Comparison of ENCODE assay signal across 8 cellular contexts in the genomic region with DNA sequence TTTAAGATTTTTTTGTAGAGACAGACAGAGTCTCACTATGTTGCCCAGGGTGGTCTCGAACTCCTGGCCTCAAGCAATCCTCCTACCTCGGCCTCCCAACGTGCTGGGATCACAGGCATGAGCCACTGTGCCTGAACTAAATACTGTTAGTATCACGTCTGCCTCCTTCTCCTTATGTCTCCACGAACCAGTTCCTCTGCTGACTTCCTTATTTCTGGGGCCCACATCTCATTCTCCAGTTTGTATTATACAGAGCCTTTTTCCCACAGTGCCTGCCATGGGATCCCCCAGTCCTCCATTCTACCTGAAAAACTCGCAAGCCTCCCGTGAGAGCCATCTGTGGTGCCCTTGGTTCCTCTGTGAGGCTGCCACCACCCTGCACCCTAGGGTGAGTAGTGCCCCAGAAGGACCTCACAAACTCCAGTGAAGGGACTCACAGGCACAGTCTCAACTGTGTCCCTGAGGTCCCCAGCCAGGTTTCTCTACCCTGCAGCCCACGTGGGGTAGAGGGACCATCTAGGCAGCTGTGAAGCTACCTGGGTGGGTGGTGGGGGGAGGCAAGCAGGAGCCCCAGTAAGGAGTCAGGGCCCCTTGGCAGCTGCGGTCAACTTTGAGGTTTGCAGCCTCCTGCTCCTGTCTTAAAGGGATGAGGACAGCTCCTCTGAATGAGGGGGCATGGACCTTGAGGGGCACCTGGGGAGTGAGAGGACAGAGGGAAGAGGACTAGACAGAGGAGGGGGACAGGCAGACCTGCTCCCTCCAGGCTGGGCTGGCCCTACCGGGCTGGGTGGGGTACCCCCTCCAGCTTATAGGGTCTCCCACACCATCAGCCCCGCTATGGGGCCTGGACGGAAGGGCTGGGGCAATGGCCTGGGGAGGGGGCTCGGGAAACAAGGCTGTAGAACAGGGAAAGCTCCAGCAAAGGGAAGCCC. TPM values are rescaled to one million over a fixed set of nuclear protein-coding genes. Genes with fewer than 3 reads are reported as not detected.
DNase-seq lines count a peak whose midpoint lies in the region; ATAC-seq and TF ChIP-seq lines count a peak whose summit lies in the region.

No MANE protein-coding gene starts in this region.

- WGBS in HUES64, result 59% methylated on average over 13 of the region's 13 CpGs

- no peak overlapping the region for H3K27ac ChIP-seq in HUES64 (ENCODE audit: low read depth, low read length)

- no peaks in the 10 kb centered on the region for H3K9me3 Mint-ChIP-seq in Caco-2 (ENCODE audit: unreplicated experiment)
- no peaks in the 10 kb centered on the region for H3K9me3 Mint-ChIP-seq in activated naive CD8-positive, alpha-beta T cell treated with anti-CD3 and anti-CD28 coated beads, Interleukin-2, amount 10 ng/mL, durations not matched to agents 7 days and 5 days
- no peaks in the 10 kb centered on the region for H3K9me3 Mint-ChIP-seq in immature natural killer cell
- H3K9me3 Mint-ChIP-seq in stimulated activated naive CD8-positive, alpha-beta T cell treated with anti-CD3 and anti-CD28 coated beads, Interleukin-15, Interleukin-2, amounts not matched to agents 100 ng/mL and 50 ng/mL, for 24 hours, result no peaks in the 10 kb centered on the region

- H3K9ac ChIP-seq in HUES64 (ENCODE audit: low read depth, low read length), result peak overlapping the region; percentile 66; the same call in 1 of the 2 replicates

- no peaks in the 10 kb centered on the region for H3K27me3 Mint-ChIP-seq in Caco-2 (ENCODE audit: insufficient read depth, unreplicated experiment)
- no peaks in the 10 kb centered on the region for H3K27me3 Mint-ChIP-seq in activated naive CD8-positive, alpha-beta T cell treated with anti-CD3 and anti-CD28 coated beads, Interleukin-2, amount 10 ng/mL, durations not matched to agents 7 days and 5 days
- H3K27me3 Mint-ChIP-seq in immature natural killer cell (ENCODE audit: low read depth in 3 of 3), result peaks cover 0 to 3% (median 0%) of the 10 kb centered on the region in 3 donors
- no peaks in the 10 kb centered on the region for H3K27me3 Mint-ChIP-seq in stimulated activated naive CD8-positive, alpha-beta T cell treated with anti-CD3 and anti-CD28 coated beads, Interleukin-15, Interleukin-2, amounts not matched to agents 100 ng/mL and 50 ng/mL, for 24 hours

- CTCF ChIA-PET in Caco-2 (lab: Charles Lee), result no interaction called here

- no peak for TF ChIP-seq CTCF in Caco-2 (IDR thresholded peaks at IDR 0.05; ENCODE audit: insufficient read depth in 1 of 2, low read depth in 1 of 2, low read length in 1 of 2, severe bottlenecking in 1 of 2, unreplicated experiment in 1 of 2)

- POLR2A ChIA-PET in Caco-2 (lab: Charles Lee), result interaction anchor here (0.5 kb wide), 1 partner anchor 72 kb away, joined by 3 read pairs; no protein-coding TSS in a partner anchor
- POLR2A ChIA-PET in activated naive CD8-positive, alpha-beta T cell treated with anti-CD3 and anti-CD28 coated beads, Interleukin-2, amount 10 ng/mL, durations not matched to agents 7 days and 5 days (lab: Charles Lee), result interaction anchor here (0.9 to 2.3 kb wide), 7 partner anchors 10 to 384 kb away, joined by 3 to 10 read pairs (median 6); no protein-coding TSS in a partner anchor

- DNase-seq in Caco-2 (no peak), immature natural killer cell (peak; percentile 8 to 18 (median 10)), RKO (ENCODE audit: low spot score) (no peak), H4 (ENCODE audit: low spot score) (no peak), NCI-H2196 treated with DMSO at 0.1 percent for 48 hours (lab: John Stamatoyannopoulos, UW; ENCODE audit: unreplicated experiment) (no peak)
- DNase-seq in activated naive CD8-positive, alpha-beta T cell treated with anti-CD3 and anti-CD28 coated beads, Interleukin-2, amount 10 ng/mL, durations not matched to agents 7 days and 5 days, result peak; percentile 44

- H3K36me3 ChIP-seq in Caco-2 (ENCODE audit: control insufficient read depth, insufficient read depth, low read length) (no peaks in the 10 kb centered on the region), HUES64 (ENCODE audit: insufficient read depth, low read length) (no peaks in the 10 kb centered on the region)

- H3K4me1 ChIP-seq in Caco-2 (0 out of 2 replicates have a peak, but pooled peaks cover 3% of the 10 kb centered on the region), HUES64 (ENCODE audit: insufficient read depth, low read length) (no peaks in the 10 kb centered on the region)

- H3K4me3 ChIP-seq in Caco-2 (ENCODE audit: low read depth, low read length) (peak overlapping the region; percentile 63), HUES64 (ENCODE audit: low read length) (peak overlapping the region; percentile 76)

- H3K4me3 Mint-ChIP-seq in Caco-2 (ENCODE audit: unreplicated experiment), result peak overlapping the region; percentile 78
- H3K4me3 Mint-ChIP-seq in activated naive CD8-positive, alpha-beta T cell treated with anti-CD3 and anti-CD28 coated beads, Interleukin-2, amount 10 ng/mL, durations not matched to agents 7 days and 5 days, result peak overlapping the region; percentile 78
- peak overlapping the region; percentile 80 to 89 (median 84) for H3K4me3 Mint-ChIP-seq in immature natural killer cell
- peak overlapping the region; percentile 85 for H3K4me3 Mint-ChIP-seq in stimulated activated naive CD8-positive, alpha-beta T cell treated with anti-CD3 and anti-CD28 coated beads, Interleukin-15, Interleukin-2, amounts not matched to agents 100 ng/mL and 50 ng/mL, for 24 hours

- H3K27me3 ChIP-seq in Caco-2 (replicated peaks; ENCODE audit: control insufficient read depth, insufficient read depth, low read length) (no peaks in the 10 kb centered on the region), HUES64 (ENCODE audit: insufficient read depth, low read length) (peaks cover 38% of the 10 kb centered on the region)

- intact Hi-C loops in Caco-2 (cut with micrococcal nuclease; ENCODE audit: unreplicated experiment), result loop anchor here (1.0 to 5.0 kb wide), 3 partner anchors 104 to 404 kb away; partner anchors contain the start of gene EPG5

- H3K9me3 ChIP-seq in Caco-2 (no peaks in the 10 kb centered on the region), HUES64 (ENCODE audit: insufficient read depth, low read depth, low read length) (no peaks in the 10 kb centered on the region)

- ATAC-seq in activated naive CD8-positive, alpha-beta T cell treated with anti-CD3 and anti-CD28 coated beads, Interleukin-2, amount 10 ng/mL, durations not matched to agents 7 days and 5 days (ENCODE audit: low read depth), result peak; percentile 11

- H3K36me3 Mint-ChIP-seq in Caco-2 (ENCODE audit: insufficient read depth, unreplicated experiment) (peaks cover 21% of the 10 kb centered on the region), immature natural killer cell (no peaks in the 10 kb centered on the region)
- no peaks in the 10 kb centered on the region for H3K36me3 Mint-ChIP-seq in activated naive CD8-positive, alpha-beta T cell treated with anti-CD3 and anti-CD28 coated beads, Interleukin-2, amount 10 ng/mL, durations not matched to agents 7 days and 5 days
- peaks cover 17% of the 10 kb centered on the region for H3K36me3 Mint-ChIP-seq in stimulated activated naive CD8-positive, alpha-beta T cell treated with anti-CD3 and anti-CD28 coated beads, Interleukin-15, Interleukin-2, amounts not matched to agents 100 ng/mL and 50 ng/mL, for 24 hours (ENCODE audit: low read depth)

- H3K4me1 Mint-ChIP-seq in Caco-2 (ENCODE audit: low read depth, unreplicated experiment) (peaks cover 8% of the 10 kb centered on the region), immature natural killer cell (peaks cover 55 to 58% of the 10 kb centered on the region in 2 donors)
- peaks cover 29% of the 10 kb centered on the region for H3K4me1 Mint-ChIP-seq in activated naive CD8-positive, alpha-beta T cell treated with anti-CD3 and anti-CD28 coated beads, Interleukin-2, amount 10 ng/mL, durations not matched to agents 7 days and 5 days
- H3K4me1 Mint-ChIP-seq in stimulated activated naive CD8-positive, alpha-beta T cell treated with anti-CD3 and anti-CD28 coated beads, Interleukin-15, Interleukin-2, amounts not matched to agents 100 ng/mL and 50 ng/mL, for 24 hours (ENCODE audit: low read depth), result peaks cover 45% of the 10 kb centered on the region

- no TSS peak for BruUV-seq in Caco-2 (replicated peaks; lab: Mats Ljungman, UMichigan)

- peak overlapping the region; percentile 79 for H3K27ac Mint-ChIP-seq in Caco-2 (ENCODE audit: unreplicated experiment)
- H3K27ac Mint-ChIP-seq in activated naive CD8-positive, alpha-beta T cell treated with anti-CD3 and anti-CD28 coated beads, Interleukin-2, amount 10 ng/mL, durations not matched to agents 7 days and 5 days, result peak overlapping the region; percentile 73
- peak overlapping the region; percentile 64 to 89 (median 72) for H3K27ac Mint-ChIP-seq in immature natural killer cell
- peak overlapping the region; percentile 80 for H3K27ac Mint-ChIP-seq in stimulated activated naive CD8-positive, alpha-beta T cell treated with anti-CD3 and anti-CD28 coated beads, Interleukin-15, Interleukin-2, amounts not matched to agents 100 ng/mL and 50 ng/mL, for 24 hours

RNA-seq across cellular contexts. Expression of gene PSTPIP2, which starts 1.1 kb away (rescaled TPM):
- total RNA-seq in Caco-2 (2022), result 13.3 and 13.7 TPM in 2 replicates
- polyA plus RNA-seq in HUES64 (2013, experiment 1 of 2), result 2.2 TPM
- polyA plus RNA-seq in HUES64 (2013, experiment 2 of 2), result 2.7 TPM
- 10 to 100 TPM; 12.6 to 12.9 TPM for total RNA-seq in activated naive CD8-positive, alpha-beta T cell treated with anti-CD3 and anti-CD28 coated beads, Interleukin-2, amount 10 ng/mL, durations not matched to agents 7 days and 5 days
- polyA plus RNA-seq in immature natural killer cell, result 10 to 100 TPM; 27.7 to 37.7 (median 31.6) TPM
- total RNA-seq in H4 (2014; rRNA removed; shearing (Covaris generic)), result 0.08 TPM in 1 of 2 replicates, not detected in the other

RNA-seq across cellular contexts. Expression of gene ATP5F1A, which starts 27.1 kb away (rescaled TPM):
- total RNA-seq in Caco-2 (2022), result 349 and 401 TPM in 2 replicates
- 558 TPM for polyA plus RNA-seq in HUES64 (2013, experiment 1 of 2)
- polyA plus RNA-seq in HUES64 (2013, experiment 2 of 2), result 590 TPM
- total RNA-seq in activated naive CD8-positive, alpha-beta T cell treated with anti-CD3 and anti-CD28 coated beads, Interleukin-2, amount 10 ng/mL, durations not matched to agents 7 days and 5 days, result 100 to 1,000 TPM; 284 to 285 TPM
- 100 to 1,000 TPM; 429 to 774 (median 468) TPM for polyA plus RNA-seq in immature natural killer cell
- total RNA-seq in H4 (2014; rRNA removed; shearing (Covaris generic)), result 836 and 860 TPM in 2 replicates

RNA-seq across cellular contexts. Expression of gene HAUS1, which starts 33.2 kb away (rescaled TPM):
- 28.2 and 29.5 TPM in 2 replicates for total RNA-seq in Caco-2 (2022)
- 110 TPM for polyA plus RNA-seq in HUES64 (2013, experiment 1 of 2)
- polyA plus RNA-seq in HUES64 (2013, experiment 2 of 2), result 110 TPM
- total RNA-seq in activated naive CD8-positive, alpha-beta T cell treated with anti-CD3 and anti-CD28 coated beads, Interleukin-2, amount 10 ng/mL, durations not matched to agents 7 days and 5 days, result 10 to 100 TPM; 41.0 to 49.4 TPM
- 10 to 100 TPM; 33.3 to 54.1 (median 44.3) TPM for polyA plus RNA-seq in immature natural killer cell
- 129 and 133 TPM in 2 replicates for total RNA-seq in H4 (2014; rRNA removed; shearing (Covaris generic))

Comparison
In these comparisons a context has a peak if more than half of its experiments do, and no peak if none do; other contexts are left out.
1. DNase-seq: peak in activated naive CD8-positive, alpha-beta T cell treated with anti-CD3 and anti-CD28 coated beads, Interleukin-2, amount 10 ng/mL, durations not matched to agents 7 days and 5 days (single experiment) and immature natural killer cell (3 of 3); none in Caco-2 (0 of 2), RKO (single experiment), H4 (single experiment) and NCI-H2196 treated with DMSO at 0.1 percent for 48 hours (single experiment).
2. RNA of gene PSTPIP2, which starts 1.1 kb away (total RNA-seq): 13.3 to 13.7 TPM in Caco-2 and 12.6 to 12.9 TPM in activated naive CD8-positive, alpha-beta T cell treated with anti-CD3 and anti-CD28 coated beads, Interleukin-2, amount 10 ng/mL, durations not matched to agents 7 days and 5 days; 0.08 TPM in H4; every median in the first group is over 10 times any median in the second.
3. Peak in every context shown above with its lines, with median percentiles within 50 percentile points of each other: H3K27ac Mint-ChIP-seq and H3K4me3 Mint-ChIP-seq.